In the genomic region with DNA sequence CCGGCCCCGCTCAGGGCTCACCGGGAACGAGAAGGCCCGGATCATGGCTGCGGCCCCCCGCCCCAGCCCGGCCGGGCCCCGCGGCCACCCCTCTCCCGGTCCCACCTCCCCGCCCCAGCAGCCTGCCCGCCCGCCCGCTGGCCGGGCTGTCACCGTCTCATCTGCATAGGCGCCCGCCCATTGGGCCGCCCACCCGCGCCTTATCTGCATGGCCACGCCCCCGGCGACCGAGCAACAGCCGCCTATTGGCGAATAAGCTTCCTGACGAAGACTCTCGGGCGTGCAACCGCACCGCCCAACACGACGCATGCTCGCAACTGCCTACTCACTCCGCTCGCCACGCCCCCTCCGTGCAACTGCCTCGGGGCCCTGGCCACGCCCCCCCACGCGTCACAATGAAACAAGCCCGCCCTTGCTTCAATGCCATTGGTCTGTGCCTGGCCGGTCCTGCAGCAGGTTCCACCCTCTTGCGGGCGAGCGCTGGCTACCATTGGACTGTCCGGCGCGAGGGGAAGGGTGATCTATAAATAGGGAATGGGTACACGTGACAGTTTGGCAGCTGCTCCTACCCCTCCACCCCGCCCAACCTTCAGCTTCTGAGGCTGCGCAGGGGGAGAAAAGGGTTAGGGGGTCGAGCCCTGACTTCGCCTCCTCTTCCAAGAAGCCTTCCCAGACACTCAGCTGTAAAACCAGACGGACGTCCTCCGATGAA, we compare ENCODE assay signal across 8 cellular contexts. TPM values are rescaled to one million over a fixed set of nuclear protein-coding genes. Genes with fewer than 3 reads are reported as not detected.
A peak's percentile ranks its signal among the peaks of the same experiment; 100 is the strongest.
DNase-seq lines count a peak whose midpoint lies in the region; ATAC-seq, FAIRE-seq and TF ChIP-seq lines count a peak whose summit lies in the region.

A gene with protein sequence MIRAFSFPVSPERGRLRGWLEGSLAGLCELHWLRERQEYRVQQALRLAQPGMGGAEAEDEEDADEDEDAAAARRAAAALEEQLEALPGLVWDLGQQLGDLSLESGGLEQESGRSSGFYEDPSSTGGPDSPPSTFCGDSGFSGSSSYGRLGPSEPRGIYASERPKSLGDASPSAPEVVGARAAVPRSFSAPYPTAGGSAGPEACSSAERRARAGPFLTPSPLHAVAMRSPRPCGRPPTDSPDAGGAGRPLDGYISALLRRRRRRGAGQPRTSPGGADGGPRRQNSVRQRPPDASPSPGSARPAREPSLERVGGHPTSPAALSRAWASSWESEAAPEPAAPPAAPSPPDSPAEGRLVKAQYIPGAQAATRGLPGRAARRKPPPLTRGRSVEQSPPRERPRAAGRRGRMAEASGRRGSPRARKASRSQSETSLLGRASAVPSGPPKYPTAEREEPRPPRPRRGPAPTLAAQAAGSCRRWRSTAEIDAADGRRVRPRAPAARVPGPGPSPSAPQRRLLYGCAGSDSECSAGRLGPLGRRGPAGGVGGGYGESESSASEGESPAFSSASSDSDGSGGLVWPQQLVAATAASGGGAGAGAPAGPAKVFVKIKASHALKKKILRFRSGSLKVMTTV (minus strand): TSS at position 163 of the 712 bp plus-strand sequence. CDS start 118 bp downstream, at position 45.

- peak within 1 kb of the TSS; percentile 63 to 93 (median 84) for H3K4me3 Mint-ChIP-seq in IgD-negative memory B cell

- peaks cover 5 to 9% (median 8%) of the 10 kb centered on the region in 3 donors for H3K4me1 Mint-ChIP-seq in IgD-negative memory B cell

- H3K27me3 Mint-ChIP-seq in IgD-negative memory B cell, result peaks cover 24% of the 10 kb centered on the region

- DNase-seq in D721Med (ENCODE audit: insufficient read length, low spot score) (peak; percentile 88), OCI-M1 (lab: John Stamatoyannopoulos, UW) (peak; percentile 100), epithelial cell of prostate (ENCODE audit: low read depth, low spot score) (peak; percentile 98), middle frontal gyrus (ENCODE audit: extremely low spot score, low spot score) (peak; percentile 100)
- peak; percentile 99 for DNase-seq in activated T-cell treated with anti-CD3 and anti-CD28 coated beads, Interleukin-2, amount 50 U/mL, for 1 hour
- DNase-seq in stimulated activated CD8-positive, alpha-beta memory T cell treated with anti-CD3 and anti-CD28 coated beads, Interleukin-15, amount 100 ng/mL, for 48 hours (ENCODE audit: low read depth in 2 of 2), result peak; percentile 100

- H3K36me3 Mint-ChIP-seq in IgD-negative memory B cell, result peaks cover under 1% of the 10 kb centered on the region

- ATAC-seq in GM21619 (IDR thresholded peaks at IDR 0.05; ENCODE audit: unreplicated experiment), result peak; percentile 82

- H3K9me3 Mint-ChIP-seq in IgD-negative memory B cell, result no peaks in the 10 kb centered on the region

- TF ChIP-seq CTCF in D721Med (IDR thresholded peaks at IDR 0.05; ENCODE audit: insufficient read depth, missing control alignments), result no peak

- no peak within 1 kb of the TSS for H3K27ac ChIP-seq in epithelial cell of prostate

- FAIRE-seq in D721Med (lab: Jason Lieb, UNC), result no peak

- H3K27ac Mint-ChIP-seq in IgD-negative memory B cell, result peak within 1 kb of the TSS; percentile 52 to 94 (median 54)

RNA-seq across cellular contexts. Expression of the gene that starts here (rescaled TPM):
- polyA plus RNA-seq in IgD-negative memory B cell, result not detected
